In the genomic region with DNA sequence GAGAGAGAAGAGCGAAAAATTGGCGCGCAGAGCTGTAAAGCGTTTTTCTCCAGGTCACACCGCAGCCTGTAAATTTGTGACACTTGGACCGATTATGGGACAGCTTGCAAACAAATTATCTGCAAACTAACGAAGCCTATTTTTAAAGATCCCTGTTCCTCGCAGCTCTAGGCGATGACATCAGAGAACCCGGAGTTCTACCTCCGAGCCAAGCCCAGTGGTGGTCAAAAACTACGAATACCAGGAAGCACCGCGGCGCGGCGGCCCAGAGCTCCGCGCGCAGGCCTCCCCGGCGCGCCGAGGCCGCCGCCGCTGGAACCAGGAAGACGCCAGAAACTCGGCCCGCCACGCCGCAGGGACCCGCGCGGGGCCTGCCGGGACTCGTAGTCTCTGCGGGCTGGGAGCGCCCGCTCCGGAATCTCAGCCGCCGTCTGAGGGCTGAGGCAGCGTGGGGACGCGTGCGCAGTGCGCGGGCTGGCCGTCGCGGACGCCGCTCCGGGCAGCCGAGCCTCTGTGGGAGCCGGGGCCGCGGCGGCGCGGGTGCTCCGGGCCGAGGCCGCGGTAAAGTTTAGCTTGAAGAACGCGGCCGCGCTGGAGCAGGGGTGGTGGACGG, we compare ENCODE assay signal across 8 cellular contexts. TPM values are rescaled to one million over a fixed set of nuclear protein-coding genes. Genes with fewer than 3 reads are reported as not detected.
DNase-seq lines count a peak whose midpoint lies in the region; ATAC-seq and TF ChIP-seq lines count a peak whose summit lies in the region.

TSS of gene PLEKHA1 (plus strand) at position 463 of the 613 bp plus-strand sequence. CDS start 18,493 bp downstream, outside the sequence.

- H3K4me1 ChIP-seq in Caco-2, result peaks cover 23% of the 10 kb centered on the region
- H3K4me1 ChIP-seq in HUES64 (ENCODE audit: insufficient read depth, low read length), result peaks cover 9% of the 10 kb centered on the region
- peaks cover 18% of the 10 kb centered on the region for H3K4me1 ChIP-seq in PC-9 (replicated peaks; ENCODE audit: insufficient read depth)
- peaks cover 3 to 14% of the 10 kb centered on the region in 2 donors for H3K4me1 ChIP-seq in mucosa of rectum (ENCODE audit: control insufficient read depth in 2 of 2, insufficient read depth in 2 of 2, low read length in 2 of 2)

- peak; percentile 94 to 97 for DNase-seq in Caco-2
- peak; percentile 79 to 91 for DNase-seq in PC-9
- peak; percentile 92 to 94 for DNase-seq in activated T-cell treated with anti-CD3 and anti-CD28 coated beads, Interleukin-2, amount 50 U/mL, for 72 hours
- peak; percentile 90 for DNase-seq in stimulated activated CD8-positive, alpha-beta memory T cell treated with anti-CD3 and anti-CD28 coated beads, Interleukin-4, amount 100 ng/mL, for 24 hours (ENCODE audit: low read depth)

- H2AFZ ChIP-seq in PC-9, result peak within 1 kb of the TSS; percentile 92

- BruUV-seq in Caco-2 (replicated peaks; lab: Mats Ljungman, UMichigan) (no TSS peak), PC-9 (replicated peaks; lab: Mats Ljungman, UMichigan) (no TSS peak)

- H3K9ac ChIP-seq in HUES64 (ENCODE audit: low read depth, low read length) (peak within 1 kb of the TSS; percentile 79), mucosa of rectum (ENCODE audit: low read depth in 1 of 2, low read length in 2 of 2) (peak within 1 kb of the TSS; percentile 87 to 88)

- H3K27me3 ChIP-seq in Caco-2 (replicated peaks; ENCODE audit: control insufficient read depth, insufficient read depth, low read length) (no peaks in the 10 kb centered on the region), HUES64 (ENCODE audit: insufficient read depth, low read length) (peaks cover 15% of the 10 kb centered on the region), PC-9 (ENCODE audit: insufficient read depth, low read depth) (no peaks in the 10 kb centered on the region), mucosa of rectum (ENCODE audit: control insufficient read depth in 2 of 2, insufficient read depth in 2 of 2, low read length in 2 of 2) (no peaks in the 10 kb centered on the region)

- POLR2A ChIA-PET in Caco-2 (lab: Charles Lee), result interaction anchor here (0.6 to 2.7 kb wide), 14 partner anchors 9 to 1297 kb away, joined by 3 to 36 read pairs (median 4); no protein-coding TSS in a partner anchor
- POLR2A ChIA-PET in PC-9 (lab: Charles Lee; ENCODE audit: unreplicated experiment), result interaction anchor here (0.6 to 1.2 kb wide), 4 partner anchors 13 to 66 kb away, joined by 3 to 6 read pairs (median 4); no protein-coding TSS in a partner anchor

- peak within 1 kb of the TSS; percentile 91 for H3K4me3 Mint-ChIP-seq in Caco-2 (ENCODE audit: unreplicated experiment)
- H3K4me3 Mint-ChIP-seq in activated T-cell treated with anti-CD3 and anti-CD28 coated beads, Interleukin-2, amount 50 U/mL, for 72 hours, result peak within 1 kb of the TSS; percentile 93 to 96

- peak within 1 kb of the TSS; percentile 96 for H3K4me2 ChIP-seq in PC-9

- H3K27ac Mint-ChIP-seq in Caco-2 (ENCODE audit: unreplicated experiment), result peak within 1 kb of the TSS; percentile 89
- H3K27ac Mint-ChIP-seq in activated T-cell treated with anti-CD3 and anti-CD28 coated beads, Interleukin-2, amount 50 U/mL, for 72 hours, result peak within 1 kb of the TSS; percentile 98

- H3K9me3 Mint-ChIP-seq in Caco-2 (ENCODE audit: unreplicated experiment), result no peaks in the 10 kb centered on the region
- H3K9me3 Mint-ChIP-seq in activated T-cell treated with anti-CD3 and anti-CD28 coated beads, Interleukin-2, amount 50 U/mL, for 72 hours, result no peaks in the 10 kb centered on the region

- intact Hi-C loops in Caco-2 (cut with micrococcal nuclease; ENCODE audit: unreplicated experiment), result no loop called here
- intact Hi-C loops in PC-9 (cut with micrococcal nuclease; ENCODE audit: unreplicated experiment), result loop anchor here (5.0 to 10.0 kb wide), 2 partner anchors 37 to 80 kb away; no protein-coding TSS in a partner anchor

- H3K36me3 ChIP-seq in Caco-2 (ENCODE audit: control insufficient read depth, insufficient read depth, low read length), result peaks cover 2% of the 10 kb centered on the region; the same call in 1 of the 2 replicates
- no peaks in the 10 kb centered on the region for H3K36me3 ChIP-seq in HUES64 (ENCODE audit: insufficient read depth, low read length)
- H3K36me3 ChIP-seq in PC-9 (ENCODE audit: low read depth), result no peaks in the 10 kb centered on the region
- H3K36me3 ChIP-seq in mucosa of rectum (ENCODE audit: control insufficient read depth in 2 of 2, insufficient read depth in 2 of 2, low read length in 2 of 2), result no peaks in the 10 kb centered on the region

- no peaks in the 10 kb centered on the region for H3K36me3 Mint-ChIP-seq in Caco-2 (ENCODE audit: insufficient read depth, unreplicated experiment)
- H3K36me3 Mint-ChIP-seq in activated T-cell treated with anti-CD3 and anti-CD28 coated beads, Interleukin-2, amount 50 U/mL, for 72 hours (ENCODE audit: insufficient read depth in 2 of 2), result peaks cover 0 to 4% of the 10 kb centered on the region in 2 donors

- peak; percentile 89 for ATAC-seq in GM21526 (IDR thresholded peaks at IDR 0.05; ENCODE audit: low FRiP score, unreplicated experiment)
- ATAC-seq in activated T-cell treated with anti-CD3 and anti-CD28 coated beads, Interleukin-2, amount 50 U/mL, for 72 hours (replicated peaks in 1 of 2), result peak; percentile 89
- peak; percentile 97 for ATAC-seq in esophagus mucosa

- H4K20me1 ChIP-seq in PC-9 (ENCODE audit: insufficient read depth), result no peaks in the 10 kb centered on the region

- TF ChIP-seq CTCF in Caco-2 (IDR thresholded peaks at IDR 0.05; ENCODE audit: insufficient read depth in 1 of 2, low read depth in 1 of 2, low read length in 1 of 2, severe bottlenecking in 1 of 2, unreplicated experiment in 1 of 2) (peak in 1 of 2 experiments; percentile 20), PC-9 (conservative IDR thresholded peaks at IDR 0.05) (no peak; the same call in 1 of the 2 replicates)

- CTCF ChIA-PET in Caco-2 (lab: Charles Lee), result interaction anchor here (0.5 to 2.1 kb wide), 10 partner anchors 26 to 517 kb away, joined by 3 to 12 read pairs (median 4); no protein-coding TSS in a partner anchor
- CTCF ChIA-PET in PC-9 (lab: Charles Lee), result interaction anchor here (0.8 kb wide), 1 partner anchor 81 kb away, joined by 11 read pairs; no protein-coding TSS in a partner anchor

- H3K4me3 ChIP-seq in Caco-2 (ENCODE audit: low read depth, low read length), result peak within 1 kb of the TSS; percentile 83
- peak within 1 kb of the TSS; percentile 61 for H3K4me3 ChIP-seq in HUES64 (ENCODE audit: low read length)
- H3K4me3 ChIP-seq in PC-9, result peak within 1 kb of the TSS; percentile 62
- H3K4me3 ChIP-seq in mucosa of rectum (ENCODE audit: low read length in 2 of 2), result peak within 1 kb of the TSS; percentile 79 to 83

- H3K27ac ChIP-seq in HUES64 (ENCODE audit: low read depth, low read length) (peak within 1 kb of the TSS; percentile 51; the same call in 1 of the 2 replicates), PC-9 (peak within 1 kb of the TSS; percentile 50), mucosa of rectum (ENCODE audit: low read depth in 2 of 2, low read length in 2 of 2) (peak within 1 kb of the TSS; percentile 94 to 95)

- no peaks in the 10 kb centered on the region for H3K27me3 Mint-ChIP-seq in Caco-2 (ENCODE audit: insufficient read depth, unreplicated experiment)
- H3K27me3 Mint-ChIP-seq in activated T-cell treated with anti-CD3 and anti-CD28 coated beads, Interleukin-2, amount 50 U/mL, for 72 hours (ENCODE audit: low read depth), result peaks cover 37% of the 10 kb centered on the region

- H3F3A ChIP-seq in PC-9 (ENCODE audit: insufficient read depth, low read depth), result 0 out of 2 replicates have a peak, but pooled peaks cover 4% of the 10 kb centered on the region

- H3K79me2 ChIP-seq in PC-9 (ENCODE audit: low read depth), result peaks cover 29% of the 10 kb centered on the region

- H3K4me1 Mint-ChIP-seq in Caco-2 (ENCODE audit: low read depth, unreplicated experiment), result peaks cover 21% of the 10 kb centered on the region
- peaks cover 49% of the 10 kb centered on the region for H3K4me1 Mint-ChIP-seq in activated T-cell treated with anti-CD3 and anti-CD28 coated beads, Interleukin-2, amount 50 U/mL, for 72 hours (ENCODE audit: low read depth)

- H3K9me3 ChIP-seq in Caco-2 (no peaks in the 10 kb centered on the region), HUES64 (ENCODE audit: insufficient read depth, low read depth, low read length) (no peaks in the 10 kb centered on the region), PC-9 (ENCODE audit: insufficient read depth, low read depth) (no peaks in the 10 kb centered on the region), mucosa of rectum (ENCODE audit: control insufficient read depth in 2 of 2, low read length in 2 of 2) (no peaks in the 10 kb centered on the region)

- no peaks in the 10 kb centered on the region for H3K9me2 ChIP-seq in PC-9 (ENCODE audit: insufficient read depth)

- WGBS in HUES64, result 2% methylated on average over 71 of the region's 71 CpGs

RNA-seq across cellular contexts. Expression of gene PLEKHA1, which starts in this region (rescaled TPM):
- total RNA-seq in Caco-2 (2022), result 48.4 and 48.5 TPM in 2 replicates
- 18.5 TPM for polyA plus RNA-seq in HUES64 (2013, experiment 1 of 2)
- polyA plus RNA-seq in HUES64 (2013, experiment 2 of 2), result 19.3 TPM
- total RNA-seq in PC-9 (2021), result 33.8 and 39.9 TPM in 2 replicates
- total RNA-seq in activated T-cell treated with anti-CD3 and anti-CD28 coated beads, Interleukin-2, amount 50 U/mL, for 72 hours, result 10 to 100 TPM in 1 of 2 donors, 1 to 10 TPM in 1; 8.7 to 14.8 TPM
- 39.5 TPM for total RNA-seq in esophagus mucosa

Comparison
In these comparisons a context has a peak if more than half of its experiments do, and no peak if none do; other contexts are left out.
1. Peak in every context shown above with its lines: DNase-seq, ATAC-seq, H3K4me3 ChIP-seq and H3K27ac ChIP-seq.